In genomic region chr15:64857421-64857820, GRCh38 we compare ENCODE assay signal across 9 cellular contexts. TPM values are rescaled to one million over a fixed set of nuclear protein-coding genes. Genes with fewer than 3 reads are reported as not detected.
DNase-seq lines count a peak whose midpoint lies in the region; ATAC-seq and TF ChIP-seq lines count a peak whose summit lies in the region.
"Had no signal": no experiment of that assay in that cellular context is flagged by ENCODE, and none has a peak within 500 bp of the region (broad histone marks: within the 10 kb centered on the region; RNA-seq: fewer than 3 reads in every experiment).

No MANE protein-coding gene starts in this region.

- TF ChIP-seq CTCF in adrenal gland (IDR thresholded peaks at IDR 0.05) (no peak), right atrium auricular region (IDR thresholded peaks at IDR 0.05) (no peak)

- WGBS in adrenal gland, 4 donors, result 48 to 54% (median 52%) methylated on average over 4 of the region's 4 CpGs

- H3K4me2 ChIP-seq in skeletal muscle satellite cell (ENCODE audit: low read length), result peak overlapping the region; percentile 34

- H3K4me3 ChIP-seq in adrenal gland, result no peak overlapping the region
- H3K4me3 ChIP-seq in right atrium auricular region, result no peak overlapping the region
- H3K4me3 ChIP-seq in skeletal muscle satellite cell (ENCODE audit: low read length), result peak overlapping the region; percentile 9

- H3K27ac ChIP-seq in adrenal gland, result peak overlapping the region; percentile 54 to 90 (median 77)
- H3K27ac ChIP-seq in right atrium auricular region, result peak overlapping the region; percentile 73 to 82

- H3K36me3 ChIP-seq in adrenal gland (replicated peaks in 1 of 2) (peaks cover 0 to 83% of the 10 kb centered on the region in 2 donors), right atrium auricular region (peaks cover 56% of the 10 kb centered on the region), skeletal muscle satellite cell (ENCODE audit: insufficient read depth, low read length) (peaks cover 66% of the 10 kb centered on the region)

- H3K9me3 ChIP-seq in adrenal gland (replicated peaks in 1 of 3) (no peaks in the 10 kb centered on the region), right atrium auricular region (no peaks in the 10 kb centered on the region), skeletal muscle satellite cell (replicated peaks; ENCODE audit: low read length) (no peaks in the 10 kb centered on the region)

- H3K27me3 ChIP-seq in adrenal gland (no peaks in the 10 kb centered on the region), right atrium auricular region (no peaks in the 10 kb centered on the region), skeletal muscle satellite cell (ENCODE audit: control insufficient read depth, insufficient read depth, low read length) (no peaks in the 10 kb centered on the region)

- no peak for TF ChIP-seq POLR2A in adrenal gland (IDR thresholded peaks at IDR 0.05)

- DNase-seq in HCEC 1CT, result peak; percentile 64
- no peak for DNase-seq in adrenal gland
- DNase-seq in right atrium auricular region (ENCODE audit: low spot score), result no peak
- no peak for DNase-seq in activated CD4-positive, alpha-beta T cell treated with anti-CD3 and anti-CD28 coated beads, Interleukin-2, amount 50 U/mL, for 48 hours
- DNase-seq in NCI-H1694 (lab: John Stamatoyannopoulos, UW), result no peak

- intact Hi-C loops in adrenal gland (cut with DNase I), result no loop called here

- peak overlapping the region; percentile 47 for H3K9ac ChIP-seq in skeletal muscle satellite cell (ENCODE audit: low read depth, low read length)

- H3K4me1 ChIP-seq in adrenal gland (replicated peaks in 1 of 2) (peaks cover 29 to 85% of the 10 kb centered on the region in 2 donors), right atrium auricular region (peaks cover 0 to 57% of the 10 kb centered on the region in 2 donors), skeletal muscle satellite cell (ENCODE audit: control insufficient read depth, insufficient read depth, low read length) (peaks cover 48% of the 10 kb centered on the region)

- no peak for ATAC-seq in HG03460 (IDR thresholded peaks at IDR 0.05; ENCODE audit: unreplicated experiment)
- ATAC-seq in HG03439 (IDR thresholded peaks at IDR 0.05; ENCODE audit: unreplicated experiment), result no peak
- ATAC-seq: activated CD4-positive, CD25-positive, alpha-beta regulatory T cell treated with anti-CD3 and anti-CD28 coated beads, Interleukin-2, amount 50 U/mL, for 24 hours had no signal

RNA-seq across cellular contexts. Expression of gene PLEKHO2, which starts 15.7 kb away (rescaled TPM):
- total RNA-seq in adrenal gland, result 10 to 100 TPM; 31.3 to 62.9 (median 50.3) TPM
- 10 to 100 TPM; 20.4 to 49.3 (median 33.7) TPM for polyA plus RNA-seq in adrenal gland
- total RNA-seq in right atrium auricular region, result 10 to 100 TPM in 1 of 2 donors, 1 to 10 TPM in 1; 6.3 to 19.4 TPM
- 21.6 and 22.3 TPM in 2 replicates for total RNA-seq in skeletal muscle satellite cell (2012; rRNA removed)

RNA-seq across cellular contexts. Expression of gene PIF1, which starts 32.0 kb away (rescaled TPM):
- total RNA-seq in adrenal gland (1 to 10 TPM in 5 of 8 donors, under 1 TPM in 3; 0.26 to 3.8 (median 1.7) TPM), right atrium auricular region (under 1 TPM; 0.28 to 0.56 TPM)
- polyA plus RNA-seq in adrenal gland, result 1 to 10 TPM in 2 of 3 donors, under 1 TPM in 1; 0.33 to 6.0 (median 3.0) TPM
- total RNA-seq in skeletal muscle satellite cell (2012; rRNA removed), result 8.1 and 9.8 TPM in 2 replicates

RNA-seq across cellular contexts. Expression of gene ANKDD1A, which starts 54.3 kb away (rescaled TPM):
- total RNA-seq in adrenal gland (10 to 100 TPM; 17.2 to 41.7 (median 31.3) TPM), right atrium auricular region (1 to 10 TPM in 1 of 2 donors, under 1 TPM in 1; 0.96 to 2.2 TPM)
- 10 to 100 TPM; 13.0 to 29.7 (median 23.0) TPM for polyA plus RNA-seq in adrenal gland
- 1.3 and 2.0 TPM in 2 replicates for total RNA-seq in skeletal muscle satellite cell (2012; rRNA removed)

Comparison
In these comparisons a context has a peak if more than half of its experiments do, and no peak if none do; other contexts are left out.
1. RNA of gene ANKDD1A, which starts 54.3 kb away (total RNA-seq): 17.2 to 41.7 TPM in adrenal gland; 0.96 to 2.2 TPM in right atrium auricular region; every median in the first group is over 4 times any median in the second.